9 cellular contexts compared by ENCODE assay signal in the genomic region with DNA sequence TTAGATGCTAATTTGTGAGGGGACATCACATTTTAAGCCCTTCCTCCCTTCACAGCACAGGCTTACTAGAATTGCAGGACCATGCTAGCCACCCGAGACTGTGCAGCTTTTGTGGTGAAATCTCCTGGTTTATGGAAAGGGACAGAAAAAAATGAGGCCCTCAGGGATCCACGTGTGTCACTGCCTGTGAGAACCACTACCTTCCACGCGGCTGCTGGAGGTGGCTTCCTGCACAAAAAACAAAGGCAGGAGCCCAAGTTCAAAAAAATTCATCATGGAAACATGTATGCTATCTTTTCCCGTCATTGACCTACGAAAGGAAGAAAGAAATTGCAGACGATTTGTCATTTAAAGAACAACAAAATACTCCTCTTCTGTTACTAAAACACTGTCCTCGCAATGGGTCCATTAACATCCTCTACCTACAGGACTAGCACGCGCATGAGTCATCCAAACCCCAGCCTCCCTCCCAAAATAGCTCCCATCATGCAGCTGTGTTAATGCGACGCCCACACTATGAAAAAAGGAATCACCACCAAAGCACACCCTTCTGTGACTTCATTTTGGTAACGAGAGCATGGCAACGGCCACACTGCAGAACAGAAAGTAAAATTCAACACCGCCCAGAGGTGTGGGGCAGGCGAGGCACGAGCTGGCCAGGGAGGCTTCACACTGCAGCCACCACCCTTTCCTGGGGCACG.
DNase-seq lines count a peak whose midpoint lies in the region; ATAC-seq and TF ChIP-seq lines count a peak whose summit lies in the region.
"Had no signal": no experiment of that assay in that cellular context is flagged by ENCODE, and none has a peak within 500 bp of the region (broad histone marks: within the 10 kb centered on the region; RNA-seq: fewer than 3 reads in every experiment).

No MANE protein-coding gene starts in this region.

- H3K36me3 ChIP-seq in brain microvascular endothelial cell (replicated peaks) = no peaks in the 10 kb centered on the region

- no peak for TF ChIP-seq CTCF in brain microvascular endothelial cell (IDR thresholded peaks at IDR 0.05; ENCODE audit: low read depth, low read length, missing control alignments)

- in situ Hi-C loops in brain microvascular endothelial cell (cut with HindIII; ENCODE audit: low pct_ligation_motif_present, low sequenced_read_pairs) = no loop called here

- H3K4me3 ChIP-seq in brain microvascular endothelial cell (ENCODE audit: low read depth, low read length) = no peak overlapping the region
- H3K4me3 ChIP-seq: thyroid gland had no signal

- peak; percentile 97 for ATAC-seq in HG03439 (IDR thresholded peaks at IDR 0.05; ENCODE audit: unreplicated experiment)

- no peaks in the 10 kb centered on the region for H3K27me3 ChIP-seq in brain microvascular endothelial cell (replicated peaks)
- H3K27me3 ChIP-seq: thyroid gland had no signal

- H3K27ac ChIP-seq in brain microvascular endothelial cell = no peak overlapping the region
- H3K27ac ChIP-seq: thyroid gland had no signal

- peak; percentile 78 for DNase-seq in activated naive CD4-positive, alpha-beta T cell treated with Interleukin-2 at 50 U/mL for 16 hours
- DNase-seq in activated naive CD4-positive, alpha-beta T cell (lab: John Stamatoyannopoulos, UW) = no peak
- DNase-seq in activated CD4-positive, alpha-beta T cell treated with anti-CD3 and anti-CD28 coated beads, Interleukin-2, amount 50 U/mL, for 24 hours (ENCODE audit: low read depth in 1 of 2, low spot score in 1 of 2) = peak; percentile 5 to 67
- DNase-seq in germinal center (ENCODE audit: low spot score) (peak; percentile 42), COLO668 (lab: John Stamatoyannopoulos, UW; ENCODE audit: unreplicated experiment) (no peak), brain microvascular endothelial cell (no peak)
- DNase-seq in stimulated activated CD4-positive, alpha-beta T cell treated with anti-CD3 and anti-CD28 coated beads, TNF-alpha, amount 100 ng/mL, for 1 hour (ENCODE audit: low read depth in 3 of 3, low spot score in 1 of 3) = peak; percentile 8 to 33 (median 23)

Comparison
In these comparisons a context has a peak if more than half of its experiments do, and no peak if none do; other contexts are left out.
1. DNase-seq: peak in activated naive CD4-positive, alpha-beta T cell treated with Interleukin-2 at 50 U/mL for 16 hours (single experiment), activated CD4-positive, alpha-beta T cell treated with anti-CD3 and anti-CD28 coated beads, Interleukin-2, amount 50 U/mL, for 24 hours (2 of 2), germinal center (single experiment) and stimulated activated CD4-positive, alpha-beta T cell treated with anti-CD3 and anti-CD28 coated beads, TNF-alpha, amount 100 ng/mL, for 1 hour (3 of 3); none in activated naive CD4-positive, alpha-beta T cell (0 of 4), COLO668 (single experiment) and brain microvascular endothelial cell (single experiment).